Comparison of ENCODE assay signal across 1 cellular context in the genomic region with DNA sequence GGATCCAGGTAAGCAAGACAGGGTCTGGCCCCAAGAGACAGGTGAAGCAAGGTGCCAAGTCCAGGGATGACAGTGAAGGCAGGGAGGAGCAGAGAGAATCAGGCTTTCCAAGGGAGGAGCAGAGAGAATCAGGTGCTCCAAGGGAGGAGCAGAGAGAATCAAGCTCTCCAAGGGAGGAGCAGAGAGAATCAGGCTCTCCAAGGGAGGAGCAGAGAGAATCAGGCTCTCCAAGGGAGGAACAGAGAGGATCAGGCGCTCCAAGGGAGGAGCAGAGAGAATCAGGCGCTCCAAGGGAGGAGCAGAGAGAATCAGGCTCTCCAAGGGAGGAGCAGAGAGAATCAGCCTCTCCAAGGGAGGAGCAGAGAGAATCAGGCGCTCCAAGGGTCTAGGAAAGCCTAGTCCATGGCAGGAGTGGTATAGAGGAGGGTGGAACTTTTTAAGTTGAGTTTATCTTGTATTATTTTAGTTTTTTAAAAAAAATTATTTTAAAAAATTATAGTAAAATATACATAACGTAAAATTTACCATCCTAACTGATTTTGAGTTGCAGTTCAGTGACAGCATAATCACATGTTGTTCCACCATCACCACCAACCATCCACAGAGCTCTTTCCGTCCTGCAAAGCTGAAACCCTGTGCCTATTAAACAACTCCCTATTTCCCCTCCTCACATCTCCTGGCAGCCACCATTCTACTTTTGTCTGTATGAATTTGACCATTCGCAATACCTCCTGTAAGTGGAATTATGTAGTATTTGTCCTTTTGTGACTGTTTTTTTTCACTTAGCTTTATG.
TF ChIP-seq lines count a peak whose summit lies in the region.

No MANE protein-coding gene starts in this region.

TF ChIP-seq in HEK293, 187 proteins besides CTCF, POLR2A, EP300 and RAD21 (continued from another document):
- TF ChIP-seq, protein P1, sequence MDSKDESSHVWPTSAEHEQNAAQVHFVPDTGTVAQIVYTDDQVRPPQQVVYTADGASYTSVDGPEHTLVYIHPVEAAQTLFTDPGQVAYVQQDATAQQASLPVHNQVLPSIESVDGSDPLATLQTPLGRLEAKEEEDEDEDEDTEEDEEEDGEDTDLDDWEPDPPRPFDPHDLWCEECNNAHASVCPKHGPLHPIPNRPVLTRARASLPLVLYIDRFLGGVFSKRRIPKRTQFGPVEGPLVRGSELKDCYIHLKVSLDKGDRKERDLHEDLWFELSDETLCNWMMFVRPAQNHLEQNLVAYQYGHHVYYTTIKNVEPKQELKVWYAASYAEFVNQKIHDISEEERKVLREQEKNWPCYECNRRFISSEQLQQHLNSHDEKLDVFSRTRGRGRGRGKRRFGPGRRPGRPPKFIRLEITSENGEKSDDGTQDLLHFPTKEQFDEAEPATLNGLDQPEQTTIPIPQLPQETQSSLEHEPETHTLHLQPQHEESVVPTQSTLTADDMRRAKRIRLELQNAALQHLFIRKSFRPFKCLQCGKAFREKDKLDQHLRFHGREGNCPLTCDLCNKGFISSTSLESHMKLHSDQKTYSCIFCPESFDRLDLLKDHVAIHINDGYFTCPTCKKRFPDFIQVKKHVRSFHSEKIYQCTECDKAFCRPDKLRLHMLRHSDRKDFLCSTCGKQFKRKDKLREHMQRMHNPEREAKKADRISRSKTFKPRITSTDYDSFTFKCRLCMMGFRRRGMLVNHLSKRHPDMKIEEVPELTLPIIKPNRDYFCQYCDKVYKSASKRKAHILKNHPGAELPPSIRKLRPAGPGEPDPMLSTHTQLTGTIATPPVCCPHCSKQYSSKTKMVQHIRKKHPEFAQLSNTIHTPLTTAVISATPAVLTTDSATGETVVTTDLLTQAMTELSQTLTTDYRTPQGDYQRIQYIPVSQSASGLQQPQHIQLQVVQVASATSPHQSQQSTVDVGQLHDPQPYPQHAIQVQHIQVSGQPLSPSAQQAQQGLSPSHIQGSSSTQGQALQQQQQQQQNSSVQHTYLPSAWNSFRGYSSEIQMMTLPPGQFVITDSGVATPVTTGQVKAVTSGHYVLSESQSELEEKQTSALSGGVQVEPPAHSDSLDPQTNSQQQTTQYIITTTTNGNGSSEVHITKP (tag by site-specific recombination; IDR thresholded peaks at IDR 0.05): no peak
TF ChIP-seq in HEK293: peak in this region for 1.
